16 cellular contexts compared by ENCODE assay signal in genomic region chr18:11761553-11761952, GRCh38.
DNase-seq lines count a peak whose midpoint lies in the region; ATAC-seq and TF ChIP-seq lines count a peak whose summit lies in the region.
"Had no signal": no experiment of that assay in that cellular context is flagged by ENCODE, and none has a peak within 500 bp of the region (broad histone marks: within the 10 kb centered on the region; RNA-seq: fewer than 3 reads in every experiment).

No MANE protein-coding gene starts in this region.

- no peaks in the 10 kb centered on the region for H3K9me3 Mint-ChIP-seq in mesothelial cell of epicardium
- H3K9me3 Mint-ChIP-seq: CD8-positive, alpha-beta memory T cell had no signal

- peaks cover 2% of the 10 kb centered on the region for H3K36me3 ChIP-seq in mammary epithelial cell (ENCODE audit: insufficient read depth, low read length)

- H3K27ac Mint-ChIP-seq in mesothelial cell of epicardium: peak overlapping the region; percentile 89
- H3K27ac Mint-ChIP-seq: CD8-positive, alpha-beta memory T cell had no signal

- no peak overlapping the region for H3K4me3 Mint-ChIP-seq in mesothelial cell of epicardium
- H3K4me3 Mint-ChIP-seq: CD8-positive, alpha-beta memory T cell had no signal

- no peak for TF ChIP-seq CTCF in GM10248 (IDR thresholded peaks at IDR 0.05; ENCODE audit: control extremely low read depth, extremely low read depth, low read depth, missing control alignments)
- TF ChIP-seq CTCF in LNCaP clone FGC (IDR thresholded peaks at IDR 0.05; ENCODE audit: control insufficient read depth, extremely low read depth, insufficient read depth): 0 out of 2 replicates have a peak, but pooled peaks have one; percentile 8
- peak; percentile 47 to 56 for TF ChIP-seq CTCF in mammary epithelial cell (conservative IDR thresholded peaks at IDR 0.05 in 1 of 2, IDR thresholded peaks at IDR 0.05 in 1 of 2; ENCODE audit: extremely low read depth in 1 of 2, insufficient read depth in 1 of 2, low read depth in 1 of 2, low read length in 2 of 2)
- peak; percentile 57 for TF ChIP-seq CTCF in mesothelial cell of epicardium (IDR thresholded peaks at IDR 0.05; ENCODE audit: unreplicated experiment)

- no peak overlapping the region for H3K4me2 ChIP-seq in mammary epithelial cell (ENCODE audit: insufficient read depth, low read depth, low read length)

- H3K4me1 ChIP-seq in mammary epithelial cell (ENCODE audit: insufficient read depth, low read length): no peaks in the 10 kb centered on the region

- no peak overlapping the region for H3K27ac ChIP-seq in mammary epithelial cell (ENCODE audit: insufficient read depth, low read depth, low read length)

- DNase-seq in GM10248 (ENCODE audit: extremely low spot score) (peak; percentile 8), LNCaP clone FGC (ENCODE audit: low read depth) (no peak), mammary epithelial cell (no peak), mesothelial cell of epicardium (ENCODE audit: low spot score in 2 of 2, unreplicated experiment in 2 of 2) (no peak), activated T-cell treated with anti-CD3 and anti-CD28 coated beads for 4 hours (no peak), foreskin melanocyte (no peak)
- DNase-seq in stimulated activated naive CD8-positive, alpha-beta T cell treated with anti-CD3 and anti-CD28 coated beads, Interleukin-15, Interleukin-2, amounts not matched to agents 100 U/mL and 50 U/mL, for 24 hours: no peak
- DNase-seq: activated CD8-positive, alpha-beta memory T cell treated with anti-CD3 and anti-CD28 coated beads, Interleukin-2, amount 50 U/mL, for 48 hours; CD8-positive, alpha-beta memory T cell; erythroblast; islet precursor cell; NCI-H1436; stimulated activated CD4-positive, alpha-beta T cell treated with anti-CD3 and anti-CD28 coated beads, Interleukin-12 subunit alpha, Interleukin-12 subunit beta, amount 100 ng/mL, for 4 hours; stimulated activated CD8-positive, alpha-beta memory T cell treated with anti-CD3 and anti-CD28 coated beads, Interleukin-4, amount 100 ng/mL, for 48 hours; T1000 had no signal

- H3K9ac ChIP-seq in mammary epithelial cell (ENCODE audit: insufficient read depth, low read length): no peak overlapping the region

- CTCF ChIA-PET in GM10248 (lab: Yijun Ruan, JAX): no interaction called here
- CTCF ChIA-PET in mammary epithelial cell (lab: Charles Lee; ENCODE audit: low non-redundant PET): no interaction called here

- no peaks in the 10 kb centered on the region for H3K79me2 ChIP-seq in mammary epithelial cell (ENCODE audit: insufficient read depth, low read length)

- H2AFZ ChIP-seq in mammary epithelial cell (ENCODE audit: low read depth, low read length): no peak overlapping the region

- H3K27me3 ChIP-seq in mammary epithelial cell (ENCODE audit: insufficient read depth, low read length): no peaks in the 10 kb centered on the region

- dilution Hi-C loops in mammary epithelial cell (cut with HindIII; ENCODE audit: low sequenced_read_pairs): no loop called here

- no peak for ATAC-seq in GM18858 (IDR thresholded peaks at IDR 0.05; ENCODE audit: unreplicated experiment)
- no peak for ATAC-seq in stimulated activated naive CD8-positive, alpha-beta T cell treated with anti-CD3 and anti-CD28 coated beads, Interleukin-15, Interleukin-2, amounts not matched to agents 100 U/mL and 50 U/mL, for 24 hours

- in situ Hi-C loops in mammary epithelial cell (cut with MboI; ENCODE audit: low sequenced_read_pairs in 2 of 2): no loop called here

- POLR2A ChIA-PET in GM10248 (lab: Yijun Ruan, JAX): no interaction called here

- H3K27me3 Mint-ChIP-seq in mesothelial cell of epicardium (ENCODE audit: low read depth): no peaks in the 10 kb centered on the region

- H3K4me1 Mint-ChIP-seq in mesothelial cell of epicardium: peaks cover 7% of the 10 kb centered on the region
- H3K4me1 Mint-ChIP-seq: CD8-positive, alpha-beta memory T cell had no signal

- BruUV-seq in mammary epithelial cell (replicated peaks; lab: Mats Ljungman, UMichigan): no TSS peak

- no peaks in the 10 kb centered on the region for H3K9me3 ChIP-seq in mammary epithelial cell (replicated peaks; ENCODE audit: insufficient read depth, low read length)

- 41% methylated on average over 2 of the region's 2 CpGs for WGBS in mammary epithelial cell (ENCODE audit: low coverage, missing lambda C conversion rate)

- H3K36me3 Mint-ChIP-seq in mesothelial cell of epicardium: no peaks in the 10 kb centered on the region
- H3K36me3 Mint-ChIP-seq: CD8-positive, alpha-beta memory T cell had no signal

- intact Hi-C loops in mammary epithelial cell (cut with micrococcal nuclease): no loop called here

- H3K4me3 ChIP-seq in LNCaP clone FGC (ENCODE audit: low read depth, low read length): no peak overlapping the region
- H3K4me3 ChIP-seq in mammary epithelial cell (replicated peaks in 1 of 3; ENCODE audit: insufficient read depth in 1 of 3, low read depth in 2 of 3, low read length in 3 of 3): no peak overlapping the region

- no peaks in the 10 kb centered on the region for H4K20me1 ChIP-seq in mammary epithelial cell (ENCODE audit: insufficient read depth, low read length)
